6 cellular contexts compared by ENCODE assay signal in genomic region chr9:86816868-86817267, GRCh38.
"Had no signal": no experiment of that assay in that cellular context is flagged by ENCODE, and none has a peak within 500 bp of the region (broad histone marks: within the 10 kb centered on the region; RNA-seq: fewer than 3 reads in every experiment).

No MANE protein-coding gene starts in this region.

- H3K4me2 ChIP-seq: KMS-11 had no signal

- H3K9ac ChIP-seq: KMS-11 had no signal

- FAIRE-seq: HTR-8/SVneo had no signal

- DNase-seq: IMR-90, KBM-7, KG1 had no signal

- H3K27ac ChIP-seq: HL-60, KMS-11 had no signal
